18 cellular contexts compared by ENCODE assay signal in the genomic region with DNA sequence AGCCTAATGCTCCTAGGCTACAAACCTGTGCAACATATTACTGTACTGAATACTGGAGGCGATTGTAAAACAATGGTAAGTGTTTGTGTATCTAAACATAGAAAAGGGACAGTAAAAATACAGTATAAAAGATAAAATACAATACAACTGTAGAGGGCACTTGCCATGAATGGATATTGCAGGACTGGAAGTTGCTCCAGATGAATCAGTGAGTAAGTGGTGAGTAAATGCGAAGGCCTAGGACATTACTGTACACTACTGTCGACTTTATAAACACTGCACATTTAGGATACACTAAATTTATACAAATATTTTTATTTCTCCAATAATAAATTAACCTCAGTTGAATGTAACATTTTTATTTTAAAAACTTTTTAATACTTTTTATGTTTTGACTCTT.
DNase-seq lines count a peak whose midpoint lies in the region; ATAC-seq, FAIRE-seq and TF ChIP-seq lines count a peak whose summit lies in the region.
"Had no signal": no experiment of that assay in that cellular context is flagged by ENCODE, and none has a peak within 500 bp of the region (broad histone marks: within the 10 kb centered on the region; RNA-seq: fewer than 3 reads in every experiment).

No MANE protein-coding gene starts in this region.

- POLR2A ChIA-PET in PC-3 (lab: Charles Lee; ENCODE audit: unreplicated experiment): no interaction called here

- in situ Hi-C loops in GM23248 (cut with MboI): no loop called here

- FAIRE-seq in small intestine (lab: Jason Lieb, UNC): peak; percentile 5
- FAIRE-seq: RCC 7860 had no signal

- H3K9me3 ChIP-seq in GM23248 (ENCODE audit: low read depth): no peaks in the 10 kb centered on the region
- no peaks in the 10 kb centered on the region for H3K9me3 ChIP-seq in PC-3 (ENCODE audit: low read length)
- H3K9me3 ChIP-seq in fibroblast of lung (ENCODE audit: control insufficient read depth, insufficient read depth, low read depth, low read length): no peaks in the 10 kb centered on the region
- no peaks in the 10 kb centered on the region for H3K9me3 ChIP-seq in small intestine (ENCODE audit: control insufficient read depth, low read depth)
- H3K9me3 ChIP-seq: BLaER1, MG63 had no signal

- peak; percentile 87 for ATAC-seq in PC-3

- CTCF ChIA-PET in PC-3 (lab: Charles Lee): no interaction called here

- H3K27ac ChIP-seq in GM23248 (no peak overlapping the region), PC-3 (ENCODE audit: low read length) (no peak overlapping the region), fibroblast of lung (ENCODE audit: insufficient read depth, low read length) (no peak overlapping the region), small intestine (ENCODE audit: low read depth in 1 of 2, low read length in 1 of 2) (no peak overlapping the region)
- H3K27ac ChIP-seq: BLaER1 had no signal

- H3K36me3 ChIP-seq in GM23248 (ENCODE audit: low read depth): no peaks in the 10 kb centered on the region
- H3K36me3 ChIP-seq in PC-3 (ENCODE audit: low read depth, low read length): no peaks in the 10 kb centered on the region
- no peaks in the 10 kb centered on the region for H3K36me3 ChIP-seq in fibroblast of lung (ENCODE audit: control insufficient read depth, insufficient read depth, low read length)
- no peaks in the 10 kb centered on the region for H3K36me3 ChIP-seq in small intestine (ENCODE audit: control insufficient read depth in 2 of 2, insufficient read depth in 2 of 2, low read length in 2 of 2)
- H3K36me3 ChIP-seq: BLaER1, MG63 had no signal

- intact Hi-C loops in PC-3 (cut with micrococcal nuclease): loop anchor here (2.0 kb wide), 1 partner anchor 151 kb away; no protein-coding TSS in a partner anchor

- H3K9ac ChIP-seq in GM23248 (no peak overlapping the region), PC-3 (ENCODE audit: low read length) (no peak overlapping the region), fibroblast of lung (ENCODE audit: insufficient read depth, low read length) (no peak overlapping the region)
- H3K9ac ChIP-seq: BLaER1 had no signal

- no peaks in the 10 kb centered on the region for H4K20me1 ChIP-seq in GM23248 (ENCODE audit: insufficient read depth)
- H4K20me1 ChIP-seq in PC-3 (ENCODE audit: low read length): no peaks in the 10 kb centered on the region
- H4K20me1 ChIP-seq in fibroblast of lung (ENCODE audit: control insufficient read depth, extremely low read depth, insufficient read depth, low read length): no peaks in the 10 kb centered on the region
- H4K20me1 ChIP-seq: BLaER1 had no signal

- H3K79me2 ChIP-seq in GM23248 (ENCODE audit: insufficient read depth) (no peaks in the 10 kb centered on the region), PC-3 (ENCODE audit: low read length) (no peaks in the 10 kb centered on the region), fibroblast of lung (ENCODE audit: control insufficient read depth, insufficient read depth, low read length) (no peaks in the 10 kb centered on the region)

- no peak overlapping the region for H3K4me3 ChIP-seq in GM23248
- H3K4me3 ChIP-seq in PC-3 (ENCODE audit: low read length): no peak overlapping the region
- H3K4me3 ChIP-seq in fibroblast of lung (replicated peaks in 1 of 4; ENCODE audit: control extremely low read depth in 1 of 4, insufficient read depth in 1 of 4, low read depth in 3 of 4, low read length in 4 of 4): no peak overlapping the region
- no peak overlapping the region for H3K4me3 ChIP-seq in small intestine (ENCODE audit: low read depth in 1 of 2, low read length in 2 of 2)
- H3K4me3 ChIP-seq: BLaER1, MG63 had no signal

- DNase-seq in GM23248 (peak; percentile 41), PC-3 (peak; percentile 57), fibroblast of lung (ENCODE audit: low read depth in 2 of 2) (peak; percentile 23 to 43), small intestine (no peak), NCI-H2171 treated with DMSO at 0.1 percent for 48 hours (lab: John Stamatoyannopoulos, UW) (no peak), CD1c-positive myeloid dendritic cell (ENCODE audit: extremely low spot score) (no peak), NOMO-1 treated with dmso at 0.1 percent for 144 hours (lab: John Stamatoyannopoulos, UW; ENCODE audit: unreplicated experiment) (no peak)
- DNase-seq: DMS 273 treated with DMSO at 0.1 percent for 48 hours, H7, KBM-7, MG63, NCI-H1092 treated with DMSO at 0.1 percent for 48 hours, NCI-H1694, NCI-H2107, NCI-H748 treated with DMSO at 0.1 percent for 48 hours, SIG-M5 had no signal

- H3F3A ChIP-seq in GM23248 (ENCODE audit: insufficient read depth) (no peaks in the 10 kb centered on the region), PC-3 (ENCODE audit: low read length, unreplicated experiment) (no peaks in the 10 kb centered on the region)

- WGBS in GM23248 (ENCODE audit: low coverage in 1 of 2, low lambda C conversion rate in 2 of 2, missing lambda C conversion rate in 2 of 2), 2 experiments: 40 to 41% methylated on average over 3 of the region's 3 CpGs
- 73 to 76% (median 75%) methylated on average over 3 of the region's 3 CpGs for WGBS in small intestine, 3 donors

- no peak overlapping the region for H3K4me2 ChIP-seq in GM23248 (ENCODE audit: unreplicated experiment)
- no peak overlapping the region for H3K4me2 ChIP-seq in PC-3 (ENCODE audit: low read length)
- no peak overlapping the region for H3K4me2 ChIP-seq in fibroblast of lung (ENCODE audit: extremely low read depth, insufficient read depth, low read length)
- H3K4me2 ChIP-seq: BLaER1 had no signal

- peaks cover 4% of the 10 kb centered on the region; the same call in 1 of the 2 replicates for H3K9me2 ChIP-seq in GM23248 (ENCODE audit: insufficient read depth)
- no peaks in the 10 kb centered on the region for H3K9me2 ChIP-seq in PC-3 (replicated peaks; ENCODE audit: low read length)

- H3K27me3 ChIP-seq in GM23248 (replicated peaks; ENCODE audit: insufficient read depth): no peaks in the 10 kb centered on the region
- H3K27me3 ChIP-seq in PC-3 (ENCODE audit: low read length): no peaks in the 10 kb centered on the region
- H3K27me3 ChIP-seq in fibroblast of lung (ENCODE audit: control insufficient read depth, insufficient read depth, low read length): no peaks in the 10 kb centered on the region
- no peaks in the 10 kb centered on the region for H3K27me3 ChIP-seq in small intestine (ENCODE audit: control insufficient read depth in 2 of 2, insufficient read depth in 2 of 2, low read length in 2 of 2)
- H3K27me3 ChIP-seq: BLaER1, MG63 had no signal

- no TSS peak for BruUV-seq in PC-3 (replicated peaks; lab: Mats Ljungman, UMichigan)

- no peak; the same call in 1 of the 2 replicates for TF ChIP-seq CTCF in PC-3 (conservative IDR thresholded peaks at IDR 0.05; ENCODE audit: low read depth, low read length)
- TF ChIP-seq CTCF in fibroblast of lung (conservative IDR thresholded peaks at IDR 0.05 in 1 of 2, IDR thresholded peaks at IDR 0.05 in 1 of 2; ENCODE audit: low read depth in 1 of 2, low read length in 2 of 2): no peak

- H3K4me1 ChIP-seq in GM23248 (ENCODE audit: insufficient read depth): no peaks in the 10 kb centered on the region; the same call in 1 of the 2 replicates
- peaks cover 5% of the 10 kb centered on the region for H3K4me1 ChIP-seq in PC-3 (ENCODE audit: insufficient read depth, low read length)
- H3K4me1 ChIP-seq in fibroblast of lung (ENCODE audit: control insufficient read depth, extremely low read depth, insufficient read depth, low read length): no peaks in the 10 kb centered on the region
- H3K4me1 ChIP-seq in small intestine (ENCODE audit: control insufficient read depth in 2 of 2, insufficient read depth in 1 of 2, low read depth in 1 of 2, low read length in 1 of 2): no peaks in the 10 kb centered on the region
- H3K4me1 ChIP-seq: BLaER1 had no signal

- H2AFZ ChIP-seq in GM23248 (no peak overlapping the region), PC-3 (ENCODE audit: low read length) (0 out of 2 replicates have a peak overlapping the region, but pooled peaks have one; percentile 15), fibroblast of lung (ENCODE audit: low read length) (no peak overlapping the region)

Comparison
In these comparisons a context has a peak if more than half of its experiments do, and no peak if none do; other contexts are left out.
1. DNase-seq: peak in GM23248 (single experiment), PC-3 (single experiment) and fibroblast of lung (2 of 2); none in small intestine (single experiment), NCI-H2171 treated with DMSO at 0.1 percent for 48 hours (single experiment), CD1c-positive myeloid dendritic cell (single experiment) and NOMO-1 treated with dmso at 0.1 percent for 144 hours (single experiment).